ENCODE assay signal across 32 cellular contexts in the genomic region with DNA sequence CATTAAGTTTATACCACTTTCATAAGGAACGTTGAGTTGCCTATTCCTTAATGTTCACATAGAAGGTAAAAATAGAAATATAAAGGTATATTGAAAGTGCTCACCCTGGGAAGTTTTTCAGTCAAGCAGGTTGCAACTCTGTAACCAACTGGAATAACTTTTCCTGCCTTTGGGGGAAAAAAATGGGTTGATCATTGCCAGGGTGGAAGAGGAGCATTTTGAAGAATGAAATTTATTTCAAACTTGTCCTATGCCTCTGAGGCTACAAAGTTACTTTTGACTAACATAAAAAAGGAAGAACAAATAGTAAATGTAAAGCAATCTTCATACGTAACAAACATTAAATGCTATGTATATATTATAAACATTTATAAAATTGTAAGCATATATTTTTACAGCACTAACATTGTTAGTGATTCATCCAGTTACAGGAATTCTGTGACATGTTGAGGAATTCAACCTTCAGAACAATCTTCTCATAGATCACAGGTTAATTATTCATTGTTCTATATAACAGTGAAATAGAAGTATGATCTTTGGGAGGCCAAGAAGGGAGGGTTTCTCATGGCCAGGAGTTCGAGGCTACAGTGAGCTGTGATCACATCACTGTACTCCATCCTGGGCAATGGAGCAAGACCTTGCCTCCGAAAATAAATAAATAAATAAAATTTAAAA. TPM values are rescaled to one million over a fixed set of nuclear protein-coding genes. Genes with fewer than 3 reads are reported as not detected.
"Had no signal": no experiment of that assay in that cellular context is flagged by ENCODE, and none has a peak within 500 bp of the region (broad histone marks: within the 10 kb centered on the region; RNA-seq: fewer than 3 reads in every experiment).

No MANE protein-coding gene starts in this region.

- H3K27ac ChIP-seq: colonic mucosa, epithelial cell of prostate, esophagus muscularis mucosa, foreskin keratinocyte, heart left ventricle, hepatocyte, neutrophil, pancreas, right lobe of liver, stomach, thyroid gland, vagina had no signal

- H3K4me2 ChIP-seq: hepatocyte had no signal

- H3K9me3 Mint-ChIP-seq: dendritic cell treated with granulocyte-macrophage colony-stimulating factor and Interleukin-4, amounts not matched to agents 40 ng/mL and 50 ng/mL, for 4 days; endodermal cell; memory B cell; mesothelial cell of epicardium; naive B cell; natural killer cell treated with Interleukin-12 subunit alpha and Interleukin-12 subunit beta and Interleukin-15 and Interleukin-18, amount 100 ng/mL, for 72 hours; neural crest cell had no signal

- H3K4me1 ChIP-seq: colonic mucosa, esophagus muscularis mucosa, foreskin keratinocyte, heart left ventricle, pancreas, right lobe of liver, stomach, thyroid gland, vagina had no signal

- H3K4me3 ChIP-seq: colonic mucosa, esophagus muscularis mucosa, heart left ventricle, hepatocyte, lung, mucosa of descending colon, pancreas, right lobe of liver, stomach, thyroid gland, vagina had no signal

- H3K4me3 Mint-ChIP-seq: dendritic cell treated with granulocyte-macrophage colony-stimulating factor and Interleukin-4, amounts not matched to agents 40 ng/mL and 50 ng/mL, for 4 days; endodermal cell; memory B cell; mesothelial cell of epicardium; naive B cell; natural killer cell treated with Interleukin-12 subunit alpha and Interleukin-12 subunit beta and Interleukin-15 and Interleukin-18, amount 100 ng/mL, for 72 hours; neural crest cell had no signal

- H3K27me3 ChIP-seq: colonic mucosa, esophagus muscularis mucosa, foreskin keratinocyte, heart left ventricle, hepatocyte, pancreas, right lobe of liver, stomach, thyroid gland, vagina had no signal

- H3K4me1 Mint-ChIP-seq: endodermal cell, memory B cell, mesothelial cell of epicardium, naive B cell, neural crest cell had no signal

- H3K27me3 Mint-ChIP-seq: dendritic cell treated with granulocyte-macrophage colony-stimulating factor and Interleukin-4, amounts not matched to agents 40 ng/mL and 50 ng/mL, for 4 days; memory B cell; naive B cell; natural killer cell treated with Interleukin-12 subunit alpha and Interleukin-12 subunit beta and Interleukin-15 and Interleukin-18, amount 100 ng/mL, for 72 hours had no signal

- ATAC-seq: foreskin keratinocyte; heart left ventricle; left ventricle myocardium superior; mucosa of descending colon; natural killer cell treated with Interleukin-12 subunit alpha and Interleukin-12 subunit beta and Interleukin-15 and Interleukin-18, amount 100 ng/mL, for 72 hours; pancreas; right lobe of liver had no signal

- H2AFZ ChIP-seq: hepatocyte had no signal

- H3K36me3 Mint-ChIP-seq: memory B cell; mesothelial cell of epicardium; naive B cell; natural killer cell treated with Interleukin-12 subunit alpha and Interleukin-12 subunit beta and Interleukin-15 and Interleukin-18, amount 100 ng/mL, for 72 hours had no signal

- H3K36me3 ChIP-seq: colonic mucosa, esophagus muscularis mucosa, heart left ventricle, neutrophil, pancreas, right lobe of liver, stomach, thyroid gland, vagina had no signal

- H3K27ac Mint-ChIP-seq: dendritic cell treated with granulocyte-macrophage colony-stimulating factor and Interleukin-4, amounts not matched to agents 40 ng/mL and 50 ng/mL, for 4 days; endodermal cell; memory B cell; mesothelial cell of epicardium; naive B cell; natural killer cell treated with Interleukin-12 subunit alpha and Interleukin-12 subunit beta and Interleukin-15 and Interleukin-18, amount 100 ng/mL, for 72 hours had no signal

- H3K79me2 ChIP-seq: hepatocyte had no signal

- DNase-seq: colonic mucosa; effector CD8-positive, alpha-beta T cell; endodermal cell; foreskin keratinocyte; heart left ventricle; kidney; left ventricle myocardium superior; mucosa of descending colon; naive B cell; pancreas; right lobe of liver; small intestine; stimulated activated CD4-positive, alpha-beta T cell treated with anti-CD3 and anti-CD28 coated beads, Interleukin-12 subunit alpha, Interleukin-12 subunit beta, amount 100 ng/mL, for 4 hours; stimulated activated CD4-positive, alpha-beta T cell treated with anti-CD3 and anti-CD28 coated beads, Interleukin-1b, Interleukin-23, amount 100 ng/mL, for 48 hours; stimulated activated CD4-positive, alpha-beta T cell treated with anti-CD3 and anti-CD28 coated beads, Interleukin-4, amount 100 ng/mL, for 1 hour; stimulated activated CD8-positive, alpha-beta memory T cell treated with anti-CD3 and anti-CD28 coated beads, Interleukin-4, amount 100 ng/mL, for 48 hours; stimulated activated naive CD4-positive, alpha-beta T cell treated with Interleukin-2 at 50 U/mL for 16 hours; stomach; thyroid gland had no signal

RNA-seq across cellular contexts. Expression of gene EFHB, which starts 13.5 kb away (rescaled TPM):
- total RNA-seq: foreskin keratinocyte, glomerular endothelial cell, left ventricle myocardium superior, stomach, ureter had no signal
- polyA plus RNA-seq: hepatocyte had no signal
